1 cellular context compared by ENCODE assay signal in genomic region chrX:153902388-153902787, GRCh38.
TF ChIP-seq lines count a peak whose summit lies in the region.

No MANE protein-coding gene starts in this region.

TF ChIP-seq in HepG2, 621 proteins besides CTCF, POLR2A, EP300 and RAD21:
- TF ChIP-seq HNRNPL (IDR thresholded peaks at IDR 0.05; ENCODE audit: low read depth, low read length), result 0 out of 2 replicates have a peak, but pooled peaks have one; percentile 19
- TF ChIP-seq ISL2 (CRISPR knock-in tag; IDR thresholded peaks at IDR 0.05), result no peak
- TF ChIP-seq ZSCAN21 (CRISPR knock-in tag; IDR thresholded peaks at IDR 0.05; ENCODE audit: borderline replicate concordance), result no peak
